In the genomic region with DNA sequence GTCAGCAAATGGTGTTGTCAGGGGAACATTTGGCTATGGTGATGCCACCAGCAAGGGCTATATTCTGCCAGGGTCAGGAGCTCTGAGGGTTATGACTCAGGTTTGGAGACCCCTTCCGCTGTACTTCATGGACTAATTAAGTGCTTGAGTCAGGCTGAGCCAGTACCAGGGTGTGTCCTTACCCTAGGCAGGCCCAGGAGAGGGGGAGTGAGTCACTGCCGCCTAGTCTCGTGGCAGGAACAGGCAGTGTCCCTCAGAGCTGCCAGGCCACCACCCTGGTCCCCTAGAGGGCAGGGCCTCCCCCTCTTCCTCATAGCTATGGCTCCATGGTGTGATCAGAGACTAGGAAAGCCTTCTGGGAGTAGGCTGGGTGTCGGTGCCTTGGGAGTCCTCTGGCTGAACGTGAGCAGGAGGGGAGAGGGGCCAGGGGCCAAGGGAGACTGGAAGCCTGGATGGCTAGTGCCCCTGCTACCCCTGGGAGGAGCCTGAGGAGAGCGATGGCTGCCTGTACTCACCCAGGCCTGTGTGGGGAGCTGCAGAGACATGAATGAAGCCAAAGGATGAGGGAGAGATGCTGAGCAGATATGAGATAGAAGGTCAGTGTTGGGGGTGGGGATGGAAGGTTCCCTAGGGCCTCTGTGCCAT, we compare ENCODE assay signal across 6 cellular contexts. TPM values are rescaled to one million over a fixed set of nuclear protein-coding genes. Genes with fewer than 3 reads are reported as not detected.
DNase-seq lines count a peak whose midpoint lies in the region; ATAC-seq and TF ChIP-seq lines count a peak whose summit lies in the region.

No MANE protein-coding gene starts in this region.

- no peaks in the 10 kb centered on the region for H3K27me3 ChIP-seq in neutrophil

- peaks cover 13% of the 10 kb centered on the region for H3K36me3 ChIP-seq in neutrophil

- DNase-seq in AG08395 (ENCODE audit: low spot score) (peak; percentile 83), HT1080 (ENCODE audit: low read depth) (peak; percentile 98), astrocyte of the spinal cord (ENCODE audit: low read depth, low spot score) (peak; percentile 67)

- no peaks in the 10 kb centered on the region for H3K9me3 ChIP-seq in neutrophil

- H3K4me3 ChIP-seq in astrocyte of the spinal cord (ENCODE audit: low read depth, low read length) (no peak overlapping the region), neutrophil (ENCODE audit: low read depth in 1 of 2, low read length in 1 of 2) (no peak overlapping the region)

- peak overlapping the region; percentile 87 for H3K27ac ChIP-seq in neutrophil

- in situ Hi-C loops in astrocyte of the spinal cord (cut with HindIII; ENCODE audit: low sequenced_read_pairs) = no loop called here

- TF ChIP-seq CTCF in astrocyte of the spinal cord (IDR thresholded peaks at IDR 0.05; ENCODE audit: low read depth, low read length) = peak; percentile 55
- TF ChIP-seq CTCF in neutrophil (IDR thresholded peaks at IDR 0.05) = peak; percentile 12

- peaks cover 97 to 100% of the 10 kb centered on the region in 2 experiments for H3K4me1 ChIP-seq in neutrophil (ENCODE audit: control insufficient read depth in 1 of 2, insufficient read depth in 1 of 2, low read depth in 1 of 2, low read length in 1 of 2)

- no peak for ATAC-seq in GM19452 (IDR thresholded peaks at IDR 0.05; ENCODE audit: unreplicated experiment)
- ATAC-seq in GM21423 (IDR thresholded peaks at IDR 0.05; ENCODE audit: unreplicated experiment) = no peak

RNA-seq across cellular contexts. Expression of a gene that starts 10.6 kb away (rescaled TPM):
- 123 and 168 TPM in 2 replicates for total RNA-seq in HT1080 (2014; rRNA removed; shearing (Covaris generic))
- 85.1 and 85.8 TPM in 2 replicates for polyA plus RNA-seq in HT1080 (2015; cell fraction: cytosol; rRNA removed)
- 45.2 and 48.8 TPM in 2 replicates for polyA plus RNA-seq in HT1080 (2015; cell fraction: nucleus; rRNA removed)

RNA-seq across cellular contexts. Expression of a gene that starts 16.0 kb away (rescaled TPM):
- total RNA-seq in HT1080 (2014; rRNA removed; shearing (Covaris generic)) = 0.10 and 0.53 TPM in 2 replicates
- 0.52 and 0.73 TPM in 2 replicates for polyA plus RNA-seq in HT1080 (2015; cell fraction: cytosol; rRNA removed)
- polyA plus RNA-seq in HT1080 (2015; cell fraction: nucleus; rRNA removed) = 0.74 and 1.2 TPM in 2 replicates

RNA-seq across cellular contexts. Expression of a gene that starts 47.2 kb away (rescaled TPM):
- 1.4 TPM in 2 replicates for total RNA-seq in HT1080 (2014; rRNA removed; shearing (Covaris generic))
- 0.45 and 0.58 TPM in 2 replicates for polyA plus RNA-seq in HT1080 (2015; cell fraction: cytosol; rRNA removed)
- polyA plus RNA-seq in HT1080 (2015; cell fraction: nucleus; rRNA removed) = 1.8 TPM in 2 replicates

RNA-seq across cellular contexts. Expression of a gene that starts 58.2 kb away (rescaled TPM):
- total RNA-seq in HT1080 (2014; rRNA removed; shearing (Covaris generic)) = 14.0 and 14.9 TPM in 2 replicates
- polyA plus RNA-seq in HT1080 (2015; cell fraction: cytosol; rRNA removed) = 15.3 and 18.0 TPM in 2 replicates
- 46.8 and 51.4 TPM in 2 replicates for polyA plus RNA-seq in HT1080 (2015; cell fraction: nucleus; rRNA removed)

RNA-seq across cellular contexts. Expression of a gene that starts 60.0 kb away (rescaled TPM):
- 1.9 and 2.5 TPM in 2 replicates for total RNA-seq in HT1080 (2014; rRNA removed; shearing (Covaris generic))
- 1.2 and 1.3 TPM in 2 replicates for polyA plus RNA-seq in HT1080 (2015; cell fraction: cytosol; rRNA removed)
- 2.1 and 4.8 TPM in 2 replicates for polyA plus RNA-seq in HT1080 (2015; cell fraction: nucleus; rRNA removed)
